34 cellular contexts compared by ENCODE assay signal in genomic region chr2:6814312-6814711, GRCh38.
"Had no signal": no experiment of that assay in that cellular context is flagged by ENCODE, and none has a peak within 500 bp of the region (broad histone marks: within the 10 kb centered on the region; RNA-seq: fewer than 3 reads in every experiment).

No MANE protein-coding gene starts in this region.

- DNase-seq: activated CD4-positive, alpha-beta memory T cell treated with anti-CD3 and anti-CD28 coated beads, Interleukin-2, amount 10 ng/mL, durations not matched to agents 7 days and 5 days; activated CD4-positive, alpha-beta T cell treated with anti-CD3 and anti-CD28 coated beads for 1 hour; activated CD4-positive, alpha-beta T cell treated with anti-CD3 and anti-CD28 coated beads for 48 hours; activated CD4-positive, CD25-positive, alpha-beta regulatory T cell; activated CD8-positive, alpha-beta memory T cell treated with anti-CD3 and anti-CD28 coated beads for 24 hours; activated CD8-positive, alpha-beta memory T cell treated with anti-CD3 and anti-CD28 coated beads, Interleukin-2, amount 10 ng/mL, durations not matched to agents 7 days and 5 days; activated CD8-positive, alpha-beta memory T cell treated with anti-CD3 and anti-CD28 coated beads, Interleukin-2, amount 50 U/mL, for 48 hours; activated effector memory CD4-positive, alpha-beta T cell treated with Interleukin-2 at 50 U/mL for 16 hours; activated naive CD4-positive, alpha-beta T cell treated with anti-CD3 and anti-CD28 coated beads, Interleukin-2, amount 10 ng/mL, durations not matched to agents 7 days and 5 days; activated naive CD8-positive, alpha-beta T cell treated with anti-CD3 and anti-CD28 coated beads, Interleukin-2, amount 50 U/mL, for 24 hours; activated T-cell treated with anti-CD3 and anti-CD28 coated beads, Interleukin-2, amount 50 U/mL, for 48 hours; anterior cingulate cortex; central memory CD4-positive, alpha-beta T cell; NCI-H1048; NCI-H1105 treated with DMSO at 0.1 percent for 48 hours; NCI-H1436; NCI-H1694; NCI-H1930; NCI-H2081 treated with DMSO at 0.1 percent for 48 hours; NCI-H226; NCI-H446 treated with DMSO at 0.1 percent for 48 hours; NCI-H524; NCI-H69; PC-3; SIG-M5; SW 1271; T-helper 1 cell; T-helper 2 cell; T-helper 9 cell had no signal

- ATAC-seq: activated CD8-positive, alpha-beta memory T cell treated with anti-CD3 and anti-CD28 coated beads, Interleukin-2, amount 10 ng/mL, durations not matched to agents 7 days and 5 days; activated naive CD8-positive, alpha-beta T cell treated with anti-CD3 and anti-CD28 coated beads, Interleukin-2, amount 50 U/mL, for 24 hours; K562; PC-3; Right ventricle myocardium inferior; SK-N-SH treated with all-trans-retinoic acid at 6 μM for 48 hours had no signal

- H3K4me3 ChIP-seq: K562 had no signal

- H3K27ac ChIP-seq: RWPE1, VCaP had no signal
